8 cellular contexts compared by ENCODE assay signal in the genomic region with DNA sequence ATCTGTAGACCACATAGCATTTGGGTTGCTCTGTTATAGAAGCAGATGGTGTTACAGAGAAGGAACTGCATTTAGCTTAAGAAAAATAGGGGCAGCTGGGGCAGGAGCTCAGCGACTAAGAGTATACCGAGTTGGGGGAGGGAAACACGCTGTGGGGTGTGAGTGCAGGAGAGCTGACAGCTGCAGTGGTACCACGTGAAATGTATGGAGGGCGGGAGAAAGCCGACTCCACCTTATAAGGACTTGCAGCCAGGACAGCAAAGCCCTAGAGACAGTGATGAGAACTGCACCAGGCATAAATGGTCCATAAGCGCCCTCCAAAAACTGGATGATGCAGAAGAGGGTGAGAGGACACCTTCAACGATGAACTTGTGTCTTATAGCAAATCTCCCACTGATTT.
DNase-seq lines count a peak whose midpoint lies in the region; ATAC-seq and TF ChIP-seq lines count a peak whose summit lies in the region.

No MANE protein-coding gene starts in this region.

- H3K4me1 Mint-ChIP-seq in MCF 10A (ENCODE audit: insufficient read depth, unreplicated experiment), result peaks cover 26% of the 10 kb centered on the region

- intact Hi-C loops in MCF 10A (cut with micrococcal nuclease), result no loop called here

- ATAC-seq in GM19438 (IDR thresholded peaks at IDR 0.05; ENCODE audit: low read depth, unreplicated experiment) (peak; percentile 82), HG03432 (IDR thresholded peaks at IDR 0.05; ENCODE audit: unreplicated experiment) (peak; percentile 89)

- POLR2A ChIA-PET in MCF 10A (lab: Yijun Ruan, JAX), result interaction anchor here (0.6 kb wide), 1 partner anchor 67 kb away, joined by 3 read pairs; no protein-coding TSS in a partner anchor

- peaks cover 6% of the 10 kb centered on the region for H3K36me3 Mint-ChIP-seq in MCF 10A (ENCODE audit: insufficient read depth, unreplicated experiment)

- no peak overlapping the region for H3K4me3 Mint-ChIP-seq in MCF 10A (ENCODE audit: unreplicated experiment)

- H3K27ac Mint-ChIP-seq in MCF 10A (ENCODE audit: low read depth, unreplicated experiment), result no peak overlapping the region

- H3K36me3 ChIP-seq in MG63, result no peaks in the 10 kb centered on the region; the same call in 1 of the 2 replicates

- CTCF ChIA-PET in MCF 10A (lab: Yijun Ruan, JAX), result interaction anchor here (0.6 to 1.8 kb wide), 2 partner anchors 12 to 994 kb away, joined by 3 to 5 read pairs; no protein-coding TSS in a partner anchor

- H3K9me3 ChIP-seq in MG63, result no peaks in the 10 kb centered on the region

- no peaks in the 10 kb centered on the region for H3K27me3 Mint-ChIP-seq in MCF 10A (ENCODE audit: insufficient read depth, unreplicated experiment)

- no TSS peak for BruUV-seq in MCF 10A (replicated peaks; lab: Mats Ljungman, UMichigan)

- no peaks in the 10 kb centered on the region for H3K27me3 ChIP-seq in MG63

- H3K4me3 ChIP-seq in epithelial cell of proximal tubule (ENCODE audit: low read depth, low read length) (no peak overlapping the region), MG63 (no peak overlapping the region)

- DNase-seq in DMS79 (lab: John Stamatoyannopoulos, UW), result peak; percentile 31
- peak; percentile 80 for DNase-seq in NOMO-1 treated with DMSO at 0.1 percent for 48 hours (lab: John Stamatoyannopoulos, UW; ENCODE audit: unreplicated experiment)
- DNase-seq in epithelial cell of proximal tubule (ENCODE audit: low read depth), result no peak
- peak; percentile 55 for DNase-seq in stimulated activated CD4-positive, alpha-beta T cell treated with anti-CD3 and anti-CD28 coated beads, Interleukin-1b, Interleukin-23, amount 100 ng/mL, for 48 hours
- DNase-seq in MCF 10A (ENCODE audit: unreplicated experiment), result no peak
- no peak for DNase-seq in MG63

- peak; percentile 16 for TF ChIP-seq CTCF in epithelial cell of proximal tubule (conservative IDR thresholded peaks at IDR 0.05; ENCODE audit: low read depth, low read length)
- no peak for TF ChIP-seq CTCF in MCF 10A (IDR thresholded peaks at IDR 0.05; ENCODE audit: unreplicated experiment)

- H3K9me3 Mint-ChIP-seq in MCF 10A (ENCODE audit: unreplicated experiment), result no peaks in the 10 kb centered on the region

Comparison
In these comparisons a context has a peak if more than half of its experiments do, and no peak if none do; other contexts are left out.
1. DNase-seq: peak in DMS79 (single experiment), NOMO-1 treated with DMSO at 0.1 percent for 48 hours (single experiment) and stimulated activated CD4-positive, alpha-beta T cell treated with anti-CD3 and anti-CD28 coated beads, Interleukin-1b, Interleukin-23, amount 100 ng/mL, for 48 hours (single experiment); none in epithelial cell of proximal tubule (single experiment), MCF 10A (single experiment) and MG63 (single experiment).